8 cellular contexts compared by ENCODE assay signal in genomic region chr5:163565931-163566608, GRCh38.
A peak's percentile ranks its signal among the peaks of the same experiment; 100 is the strongest.
DNase-seq lines count a peak whose midpoint lies in the region; ATAC-seq and TF ChIP-seq lines count a peak whose summit lies in the region.

No MANE protein-coding gene starts in this region.

- H3K27ac Mint-ChIP-seq in osteocyte (ENCODE audit: unreplicated experiment), result no peak overlapping the region

- H3K4me3 Mint-ChIP-seq in osteocyte (ENCODE audit: unreplicated experiment), result peak overlapping the region; percentile 63

- DNase-seq in Daoy (ENCODE audit: low read depth), result peak; percentile 49
- DNase-seq in activated T-helper 9 cell treated with anti-CD3 and anti-CD28 coated beads, Interleukin-2, amount 50 U/mL, for 16 hours (ENCODE audit: low read depth), result peak; percentile 2
- DNase-seq in osteocyte (ENCODE audit: extremely low spot score, unreplicated experiment), result no peak
- no peak for DNase-seq in HUDEP-2 (lab: John Stamatoyannopoulos, UW; ENCODE audit: unreplicated experiment in 76 of 76)
- DNase-seq in DMS114 treated with DMSO at 0.1 percent for 48 hours (lab: John Stamatoyannopoulos, UW; ENCODE audit: unreplicated experiment), result no peak

- H3K27ac ChIP-seq in HUES64 (ENCODE audit: low read depth, low read length), result peak overlapping the region; percentile 43; the same call in 1 of the 2 replicates
- H3K27ac ChIP-seq in gastroesophageal sphincter, result no peak overlapping the region

- TF ChIP-seq CTCF in gastroesophageal sphincter (IDR thresholded peaks at IDR 0.05) (no peak), osteocyte (IDR thresholded peaks at IDR 0.05) (no peak)

- WGBS in HUES64, result 3% methylated on average over 32 of the region's 32 CpGs
- WGBS in gastroesophageal sphincter (ENCODE audit: low coverage in 1 of 2), 2 donors, result 5 to 35% methylated on average over 3 to 15 of the region's 32 CpGs

- peaks cover 12% of the 10 kb centered on the region for H3K4me1 Mint-ChIP-seq in osteocyte (ENCODE audit: unreplicated experiment)

- no peaks in the 10 kb centered on the region for H3K9me3 Mint-ChIP-seq in osteocyte (ENCODE audit: unreplicated experiment)

- ATAC-seq in GM21423 (IDR thresholded peaks at IDR 0.05; ENCODE audit: unreplicated experiment), result peak; percentile 71
- peak; percentile 41 for ATAC-seq in gastroesophageal sphincter

- no peak for TF ChIP-seq EP300 in gastroesophageal sphincter (IDR thresholded peaks at IDR 0.05)

- H3K9me3 ChIP-seq in HUES64 (ENCODE audit: insufficient read depth, low read depth, low read length), result no peaks in the 10 kb centered on the region
- no peaks in the 10 kb centered on the region for H3K9me3 ChIP-seq in gastroesophageal sphincter

- H3K9ac ChIP-seq in HUES64 (ENCODE audit: low read depth, low read length), result no peak overlapping the region; the same call in 1 of the 2 replicates

- no peak for TF ChIP-seq POLR2A in gastroesophageal sphincter (IDR thresholded peaks at IDR 0.05)

- H3K27me3 ChIP-seq in HUES64 (ENCODE audit: insufficient read depth, low read length) (peaks cover 37% of the 10 kb centered on the region), gastroesophageal sphincter (peaks cover 55% of the 10 kb centered on the region)

- H3K4me1 ChIP-seq in HUES64 (ENCODE audit: insufficient read depth, low read length), result peaks cover 43% of the 10 kb centered on the region
- H3K4me1 ChIP-seq in gastroesophageal sphincter, result peaks cover 0 to 23% (median 0%) of the 10 kb centered on the region in 3 donors

- no peaks in the 10 kb centered on the region for H3K36me3 Mint-ChIP-seq in osteocyte (ENCODE audit: unreplicated experiment)

- peaks cover 68% of the 10 kb centered on the region for H3K27me3 Mint-ChIP-seq in osteocyte (ENCODE audit: unreplicated experiment)

- peak overlapping the region; percentile 52 for H3K4me3 ChIP-seq in HUES64 (ENCODE audit: low read length)
- peak overlapping the region; percentile 8 to 42 for H3K4me3 ChIP-seq in gastroesophageal sphincter

- H3K36me3 ChIP-seq in HUES64 (ENCODE audit: insufficient read depth, low read length), result no peaks in the 10 kb centered on the region
- H3K36me3 ChIP-seq in gastroesophageal sphincter, result no peaks in the 10 kb centered on the region

Comparison
In these comparisons a context has a peak if more than half of its experiments do, and no peak if none do; other contexts are left out.
1. DNase-seq: peak in Daoy (single experiment) and activated T-helper 9 cell treated with anti-CD3 and anti-CD28 coated beads, Interleukin-2, amount 50 U/mL, for 16 hours (single experiment); none in osteocyte (single experiment), HUDEP-2 (0 of 76) and DMS114 treated with DMSO at 0.1 percent for 48 hours (single experiment).